In genomic region chr9:128138001-128138400, GRCh38 we compare ENCODE assay signal across 1 cellular context.
TF ChIP-seq lines count a peak whose summit lies in the region.

No MANE protein-coding gene starts in this region.

TF ChIP-seq in K562, 482 proteins besides CTCF, POLR2A, EP300 and RAD21:
- TF ChIP-seq CHCHD3 (CRISPR knock-in tag; IDR thresholded peaks at IDR 0.05) (no peak), ZFP36 (IDR thresholded peaks at IDR 0.05; ENCODE audit: low read depth, low read length, partially characterized antibody) (no peak), NONO (IDR thresholded peaks at IDR 0.05; ENCODE audit: low read depth in 2 of 2, low read length in 1 of 2) (no peak), ZNF318 (IDR thresholded peaks at IDR 0.05; ENCODE audit: borderline replicate concordance in 1 of 2, low read depth in 1 of 2) (no peak), ZNF140 (CRISPR knock-in tag; IDR thresholded peaks at IDR 0.05) (no peak), CTCFL (IDR thresholded peaks at IDR 0.05; ENCODE audit: borderline replicate concordance, insufficient read depth, low read depth, low read length, poor library complexity, severe bottlenecking) (no peak), ZNF12 (CRISPR knock-in tag; IDR thresholded peaks at IDR 0.05) (no peak), ZNF76 (CRISPR knock-in tag; IDR thresholded peaks at IDR 0.05; ENCODE audit: borderline replicate concordance) (no peak), E2F6 (IDR thresholded peaks at IDR 0.05; ENCODE audit: borderline replicate concordance in 1 of 2, extremely low read depth in 1 of 2, insufficient read depth in 1 of 2, insufficient read length in 1 of 2, low read depth in 1 of 2, low read length in 1 of 2, poor library complexity in 1 of 2, severe bottlenecking in 1 of 2) (no peak), BRD4 (IDR thresholded peaks at IDR 0.05) (no peak), SLC30A9 (CRISPR knock-in tag; IDR thresholded peaks at IDR 0.05) (no peak)
- TF ChIP-seq, protein P1, sequence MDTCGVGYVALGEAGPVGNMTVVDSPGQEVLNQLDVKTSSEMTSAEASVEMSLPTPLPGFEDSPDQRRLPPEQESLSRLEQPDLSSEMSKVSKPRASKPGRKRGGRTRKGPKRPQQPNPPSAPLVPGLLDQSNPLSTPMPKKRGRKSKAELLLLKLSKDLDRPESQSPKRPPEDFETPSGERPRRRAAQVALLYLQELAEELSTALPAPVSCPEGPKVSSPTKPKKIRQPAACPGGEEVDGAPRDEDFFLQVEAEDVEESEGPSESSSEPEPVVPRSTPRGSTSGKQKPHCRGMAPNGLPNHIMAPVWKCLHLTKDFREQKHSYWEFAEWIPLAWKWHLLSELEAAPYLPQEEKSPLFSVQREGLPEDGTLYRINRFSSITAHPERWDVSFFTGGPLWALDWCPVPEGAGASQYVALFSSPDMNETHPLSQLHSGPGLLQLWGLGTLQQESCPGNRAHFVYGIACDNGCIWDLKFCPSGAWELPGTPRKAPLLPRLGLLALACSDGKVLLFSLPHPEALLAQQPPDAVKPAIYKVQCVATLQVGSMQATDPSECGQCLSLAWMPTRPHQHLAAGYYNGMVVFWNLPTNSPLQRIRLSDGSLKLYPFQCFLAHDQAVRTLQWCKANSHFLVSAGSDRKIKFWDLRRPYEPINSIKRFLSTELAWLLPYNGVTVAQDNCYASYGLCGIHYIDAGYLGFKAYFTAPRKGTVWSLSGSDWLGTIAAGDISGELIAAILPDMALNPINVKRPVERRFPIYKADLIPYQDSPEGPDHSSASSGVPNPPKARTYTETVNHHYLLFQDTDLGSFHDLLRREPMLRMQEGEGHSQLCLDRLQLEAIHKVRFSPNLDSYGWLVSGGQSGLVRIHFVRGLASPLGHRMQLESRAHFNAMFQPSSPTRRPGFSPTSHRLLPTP (IDR thresholded peaks at IDR 0.05; ENCODE audit: borderline replicate concordance, extremely low read depth, insufficient read length) = no peak
